Comparison of ENCODE assay signal across 1 cellular context in the genomic region with DNA sequence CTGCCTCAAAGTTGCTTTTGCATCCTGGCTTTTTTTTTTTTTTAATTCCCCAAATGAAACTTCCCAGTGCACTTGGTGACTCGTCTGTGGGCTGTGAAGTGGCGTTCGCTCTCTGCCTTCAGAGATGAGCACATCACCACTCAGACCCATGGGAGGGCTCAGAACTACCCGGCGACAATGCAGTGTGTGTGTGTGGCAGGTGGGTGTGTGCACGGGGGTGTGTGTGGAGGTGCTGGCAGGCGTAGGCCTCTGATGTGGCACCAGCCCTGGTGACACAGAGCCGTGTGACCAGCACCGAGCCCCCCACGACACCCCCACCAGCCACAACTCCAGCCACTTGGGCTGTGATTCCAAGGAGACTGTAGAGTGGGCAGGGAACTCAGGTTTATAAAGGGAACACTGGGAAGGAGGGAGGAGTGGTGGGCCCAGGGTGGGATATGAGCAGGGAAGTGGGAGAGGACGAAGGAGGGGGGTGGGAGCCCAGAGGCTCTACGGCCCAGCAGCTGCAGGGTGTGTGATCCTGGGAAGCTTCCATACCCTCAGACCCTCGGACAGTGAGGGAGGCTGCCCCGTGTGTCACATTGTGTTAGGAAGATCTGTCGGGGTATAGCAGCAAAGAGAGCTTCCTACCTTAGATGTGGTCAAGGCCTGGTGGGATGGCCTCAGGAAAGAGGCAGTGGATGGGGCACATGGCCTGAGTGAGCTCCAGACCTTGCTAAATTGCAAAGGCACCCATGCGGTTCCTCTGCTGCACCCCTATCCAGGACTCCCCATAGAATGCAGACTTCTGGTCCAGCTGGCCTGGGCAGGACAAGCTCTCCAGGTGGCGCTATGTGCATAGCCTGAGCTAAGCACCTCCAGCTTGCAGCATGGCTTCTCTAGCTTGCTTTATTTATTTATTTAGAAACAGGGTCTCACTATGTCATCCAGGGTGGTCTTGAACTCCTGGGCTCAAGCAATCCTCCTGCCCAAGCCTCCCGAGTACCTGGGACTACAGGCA.
TF ChIP-seq lines count a peak whose summit lies in the region.

No MANE protein-coding gene starts in this region.

TF ChIP-seq in endothelial cell of umbilical vein, 7 proteins besides CTCF, POLR2A, EP300 and RAD21 (continued from another document):
- no peak for TF ChIP-seq GATA2 (IDR thresholded peaks at IDR 0.05; ENCODE audit: insufficient read depth, insufficient read length, low read depth, low read length)
- TF ChIP-seq POLR2AphosphoS5 (IDR thresholded peaks at IDR 0.05; ENCODE audit: insufficient read depth, low read depth, low read length), result no peak
